Comparison of ENCODE assay signal across 29 cellular contexts in the genomic region with DNA sequence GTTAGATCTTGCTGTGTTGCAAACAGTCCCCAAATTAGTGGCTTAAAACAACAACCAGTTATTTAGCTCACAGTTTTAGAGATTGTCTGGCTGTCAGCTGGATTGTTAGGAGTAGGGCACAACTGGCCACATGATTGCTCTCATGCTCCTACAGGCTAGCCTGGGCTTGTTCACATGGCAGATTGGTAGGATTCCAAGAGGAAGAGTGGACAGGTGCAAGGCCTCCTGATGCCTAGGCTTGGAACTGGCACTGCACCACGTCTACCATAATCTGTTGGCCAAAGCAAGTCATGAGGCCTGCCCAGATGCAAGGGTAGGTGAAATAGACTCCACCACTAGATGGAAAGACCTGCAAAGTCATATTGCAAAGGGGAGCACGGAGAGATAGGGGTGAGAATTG.
DNase-seq lines count a peak whose midpoint lies in the region; ATAC-seq and TF ChIP-seq lines count a peak whose summit lies in the region.
"Had no signal": no experiment of that assay in that cellular context is flagged by ENCODE, and none has a peak within 500 bp of the region (broad histone marks: within the 10 kb centered on the region; RNA-seq: fewer than 3 reads in every experiment).

No MANE protein-coding gene starts in this region.

- no peaks in the 10 kb centered on the region for H3K9me3 ChIP-seq in psoas muscle
- H3K9me3 ChIP-seq: A549, ascending aorta, heart right ventricle, lower lobe of right lung, transverse colon had no signal

- no peaks in the 10 kb centered on the region for H3K36me3 Mint-ChIP-seq in activated CD4-positive, alpha-beta memory T cell treated with anti-CD3 and anti-CD28 coated beads, Interleukin-2, amount 10 ng/mL, durations not matched to agents 7 days and 5 days (ENCODE audit: low read depth)
- H3K36me3 Mint-ChIP-seq: activated naive CD8-positive, alpha-beta T cell treated with anti-CD3 and anti-CD28 coated beads for 36 hours; CD4-positive, CD25-positive, alpha-beta regulatory T cell had no signal

- CTCF ChIA-PET in activated CD4-positive, alpha-beta memory T cell treated with anti-CD3 and anti-CD28 coated beads, Interleukin-2, amount 10 ng/mL, durations not matched to agents 7 days and 5 days (lab: Charles Lee) = interaction anchor here (1.2 kb wide), 1 partner anchor 20 kb away, joined by 3 read pairs; no protein-coding TSS in a partner anchor

- DNase-seq in NCI-H748 (lab: John Stamatoyannopoulos, UW; ENCODE audit: unreplicated experiment) (peak; percentile 19), NCI-H748 treated with DMSO at 0.1 percent for 48 hours (lab: John Stamatoyannopoulos, UW) (no peak), NCI-H446 treated with DMSO at 0.1 percent for 48 hours (lab: John Stamatoyannopoulos, UW) (peak; percentile 13), caudate nucleus (lab: John Stamatoyannopoulos, UW) (no peak), substantia nigra (lab: John Stamatoyannopoulos, UW) (no peak), T1000 (lab: John Stamatoyannopoulos, UW) (no peak), psoas muscle (no peak)
- DNase-seq in activated CD4-positive, alpha-beta memory T cell treated with anti-CD3 and anti-CD28 coated beads, Interleukin-2, amount 10 ng/mL, durations not matched to agents 7 days and 5 days = no peak
- DNase-seq: activated CD4-positive, alpha-beta T cell treated with anti-CD3 and anti-CD28 coated beads for 36 hours; activated CD8-positive, alpha-beta memory T cell treated with anti-CD3 and anti-CD28 coated beads for 24 hours; activated effector memory CD4-positive, alpha-beta T cell treated with anti-CD3 and anti-CD28 coated beads, Interleukin-2, amount 50 U/mL, for 16 hours; activated naive CD8-positive, alpha-beta T cell treated with anti-CD3 and anti-CD28 coated beads for 36 hours; AML-193; CD4-positive, CD25-positive, alpha-beta regulatory T cell; endodermal cell; HCEC 1CT; heart right ventricle; lower lobe of right lung; NCI-H1436; NCI-H2107; NCI-H526 treated with DMSO at 0.1 percent for 48 hours; nephron progenitor cell; SHP77 treated with DMSO at 0.1 percent for 48 hours; stimulated activated CD4-positive, alpha-beta T cell treated with anti-CD3 and anti-CD28 coated beads, Interleukin-4, amount 100 ng/mL, for 1 hour; transverse colon had no signal

- no peak overlapping the region for H3K27ac Mint-ChIP-seq in activated CD4-positive, alpha-beta memory T cell treated with anti-CD3 and anti-CD28 coated beads, Interleukin-2, amount 10 ng/mL, durations not matched to agents 7 days and 5 days
- H3K27ac Mint-ChIP-seq: activated CD4-positive, alpha-beta T cell treated with anti-CD3 and anti-CD28 coated beads for 36 hours; activated naive CD8-positive, alpha-beta T cell treated with anti-CD3 and anti-CD28 coated beads for 36 hours; CD4-positive, CD25-positive, alpha-beta regulatory T cell; dendritic cell treated with granulocyte-macrophage colony-stimulating factor and Interleukin-4, amounts not matched to agents 40 ng/mL and 50 ng/mL, for 4 days; endodermal cell; nephron progenitor cell had no signal

- no peaks in the 10 kb centered on the region for H3K4me1 Mint-ChIP-seq in activated CD4-positive, alpha-beta memory T cell treated with anti-CD3 and anti-CD28 coated beads, Interleukin-2, amount 10 ng/mL, durations not matched to agents 7 days and 5 days
- H3K4me1 Mint-ChIP-seq: activated CD4-positive, alpha-beta T cell treated with anti-CD3 and anti-CD28 coated beads for 36 hours; activated naive CD8-positive, alpha-beta T cell treated with anti-CD3 and anti-CD28 coated beads for 36 hours; CD4-positive, CD25-positive, alpha-beta regulatory T cell; endodermal cell had no signal

- no peaks in the 10 kb centered on the region for H3K9me3 Mint-ChIP-seq in activated CD4-positive, alpha-beta memory T cell treated with anti-CD3 and anti-CD28 coated beads, Interleukin-2, amount 10 ng/mL, durations not matched to agents 7 days and 5 days
- H3K9me3 Mint-ChIP-seq: activated naive CD8-positive, alpha-beta T cell treated with anti-CD3 and anti-CD28 coated beads for 36 hours; CD4-positive, CD25-positive, alpha-beta regulatory T cell; dendritic cell treated with granulocyte-macrophage colony-stimulating factor and Interleukin-4, amounts not matched to agents 40 ng/mL and 50 ng/mL, for 4 days; endodermal cell; nephron progenitor cell had no signal

- no peaks in the 10 kb centered on the region for H3K36me3 ChIP-seq in psoas muscle (ENCODE audit: insufficient read depth in 1 of 2, low read depth in 1 of 2)
- H3K36me3 ChIP-seq: ascending aorta, heart right ventricle, lower lobe of right lung, transverse colon had no signal

- intact Hi-C loops in psoas muscle (cut with DNase I) = no loop called here

- peaks cover 0 to 12% (median 1%) of the 10 kb centered on the region in 3 donors for H3K27me3 ChIP-seq in psoas muscle (ENCODE audit: insufficient read depth in 3 of 3, low read length in 2 of 3)
- H3K27me3 ChIP-seq: ascending aorta, heart right ventricle, transverse colon had no signal

- no peak overlapping the region for H3K4me3 ChIP-seq in psoas muscle
- H3K4me3 ChIP-seq: A549, ascending aorta, heart right ventricle, lower lobe of right lung, transverse colon had no signal

- TF ChIP-seq CTCF in psoas muscle (IDR thresholded peaks at IDR 0.05) = no peak

- WGBS in psoas muscle, 3 donors = 34 to 50% (median 39%) methylated on average over 2 of the region's 2 CpGs

- POLR2A ChIA-PET in activated CD4-positive, alpha-beta memory T cell treated with anti-CD3 and anti-CD28 coated beads, Interleukin-2, amount 10 ng/mL, durations not matched to agents 7 days and 5 days (lab: Charles Lee) = no interaction called here

- H3K4me3 Mint-ChIP-seq in activated CD4-positive, alpha-beta memory T cell treated with anti-CD3 and anti-CD28 coated beads, Interleukin-2, amount 10 ng/mL, durations not matched to agents 7 days and 5 days = no peak overlapping the region
- H3K4me3 Mint-ChIP-seq: activated CD4-positive, alpha-beta T cell treated with anti-CD3 and anti-CD28 coated beads for 36 hours; activated naive CD8-positive, alpha-beta T cell treated with anti-CD3 and anti-CD28 coated beads for 36 hours; CD4-positive, CD25-positive, alpha-beta regulatory T cell; dendritic cell treated with granulocyte-macrophage colony-stimulating factor and Interleukin-4, amounts not matched to agents 40 ng/mL and 50 ng/mL, for 4 days; endodermal cell; nephron progenitor cell had no signal

- H3K27ac ChIP-seq in caudate nucleus (ENCODE audit: low read depth, low read length) (peak overlapping the region; percentile 99), substantia nigra (ENCODE audit: low read depth, low read length, poor library complexity, severe bottlenecking) (peak overlapping the region; percentile 98), psoas muscle (no peak overlapping the region)
- H3K27ac ChIP-seq: A549, ascending aorta, heart right ventricle, lower lobe of right lung, transverse colon, VCaP had no signal

- H3K4me1 ChIP-seq in psoas muscle = no peaks in the 10 kb centered on the region
- H3K4me1 ChIP-seq: A549, ascending aorta, lower lobe of right lung, transverse colon had no signal

- H3K27me3 Mint-ChIP-seq in activated CD4-positive, alpha-beta memory T cell treated with anti-CD3 and anti-CD28 coated beads, Interleukin-2, amount 10 ng/mL, durations not matched to agents 7 days and 5 days = peaks cover 2% of the 10 kb centered on the region
- H3K27me3 Mint-ChIP-seq: activated naive CD8-positive, alpha-beta T cell treated with anti-CD3 and anti-CD28 coated beads for 36 hours had no signal

- no peak for ATAC-seq in psoas muscle
- ATAC-seq: A549; activated CD4-positive, alpha-beta T cell treated with anti-CD3 and anti-CD28 coated beads for 36 hours; heart right ventricle; lower lobe of right lung had no signal

Comparison
In these comparisons a context has a peak if more than half of its experiments do, and no peak if none do; other contexts are left out.
1. DNase-seq: peak in NCI-H748 (single experiment) and NCI-H446 treated with DMSO at 0.1 percent for 48 hours (single experiment); none in NCI-H748 treated with DMSO at 0.1 percent for 48 hours (single experiment), caudate nucleus (0 of 61), substantia nigra (0 of 49), T1000 (single experiment), activated CD4-positive, alpha-beta memory T cell treated with anti-CD3 and anti-CD28 coated beads, Interleukin-2, amount 10 ng/mL, durations not matched to agents 7 days and 5 days (single experiment) and psoas muscle (0 of 2).